In genomic region chr1:8821084-8821483, GRCh38 we compare ENCODE assay signal across 23 cellular contexts. TPM values are rescaled to one million over a fixed set of nuclear protein-coding genes. Genes with fewer than 3 reads are reported as not detected.
DNase-seq lines count a peak whose midpoint lies in the region; TF ChIP-seq lines count a peak whose summit lies in the region.
"Had no signal": no experiment of that assay in that cellular context is flagged by ENCODE, and none has a peak within 500 bp of the region (broad histone marks: within the 10 kb centered on the region; RNA-seq: fewer than 3 reads in every experiment).

No MANE protein-coding gene starts in this region.

- no peak overlapping the region for H3K9ac ChIP-seq in Loucy (ENCODE audit: low read depth, low read length, poor library complexity, severe bottlenecking)

- peaks cover 5% of the 10 kb centered on the region; the same call in 1 of the 2 replicates for H3F3A ChIP-seq in Loucy (ENCODE audit: low read depth)

- BruUV-seq in Caco-2 (replicated peaks; lab: Mats Ljungman, UMichigan) = no TSS peak

- CTCF ChIA-PET in Caco-2 (lab: Charles Lee) = no interaction called here
- CTCF ChIA-PET in activated CD4-positive, alpha-beta memory T cell treated with anti-CD3 and anti-CD28 coated beads, Interleukin-2, amount 10 ng/mL, durations not matched to agents 7 days and 5 days (lab: Charles Lee) = interaction anchor here (1.1 to 3.1 kb wide), 3 partner anchors 28 to 183 kb away, joined by 3 to 29 read pairs (median 9); no protein-coding TSS in a partner anchor

- H3K36me3 ChIP-seq in Loucy (ENCODE audit: insufficient read depth, low read length) (no peaks in the 10 kb centered on the region), Caco-2 (ENCODE audit: control insufficient read depth, insufficient read depth, low read length) (no peaks in the 10 kb centered on the region), vagina (no peaks in the 10 kb centered on the region)
- H3K36me3 ChIP-seq: brain microvascular endothelial cell, uterus had no signal

- H3K4me1 Mint-ChIP-seq in chondrocyte (ENCODE audit: low read depth) (peaks cover 37% of the 10 kb centered on the region), nephron progenitor cell (peaks cover 62% of the 10 kb centered on the region), Caco-2 (ENCODE audit: low read depth, unreplicated experiment) (peaks cover 6% of the 10 kb centered on the region)
- peaks cover 15% of the 10 kb centered on the region for H3K4me1 Mint-ChIP-seq in activated CD4-positive, alpha-beta memory T cell treated with anti-CD3 and anti-CD28 coated beads, Interleukin-2, amount 10 ng/mL, durations not matched to agents 7 days and 5 days

- H3K36me3 Mint-ChIP-seq in chondrocyte (ENCODE audit: low read depth) (no peaks in the 10 kb centered on the region), nephron progenitor cell (ENCODE audit: low read depth) (no peaks in the 10 kb centered on the region), Caco-2 (ENCODE audit: insufficient read depth, unreplicated experiment) (peaks cover 18% of the 10 kb centered on the region)
- H3K36me3 Mint-ChIP-seq in activated CD4-positive, alpha-beta memory T cell treated with anti-CD3 and anti-CD28 coated beads, Interleukin-2, amount 10 ng/mL, durations not matched to agents 7 days and 5 days (ENCODE audit: low read depth) = peaks cover 7% of the 10 kb centered on the region
- H3K36me3 Mint-ChIP-seq: memory B cell; natural killer cell treated with Interleukin-12 subunit alpha and Interleukin-12 subunit beta and Interleukin-15 and Interleukin-18, amount 100 ng/mL, for 72 hours; WTC11 had no signal

- peak overlapping the region; percentile 32 for H3K27ac Mint-ChIP-seq in chondrocyte (ENCODE audit: unreplicated experiment)
- peak overlapping the region; percentile 68 for H3K27ac Mint-ChIP-seq in nephron progenitor cell
- H3K27ac Mint-ChIP-seq in Caco-2 (ENCODE audit: unreplicated experiment) = no peak overlapping the region
- no peak overlapping the region for H3K27ac Mint-ChIP-seq in activated CD4-positive, alpha-beta memory T cell treated with anti-CD3 and anti-CD28 coated beads, Interleukin-2, amount 10 ng/mL, durations not matched to agents 7 days and 5 days
- H3K27ac Mint-ChIP-seq: activated CD8-positive, alpha-beta T cell treated with anti-CD3 and anti-CD28 coated beads, Interleukin-2, amount 10 ng/mL, durations not matched to agents 7 days and 5 days; activated naive CD8-positive, alpha-beta T cell treated with anti-CD3 and anti-CD28 coated beads, Interleukin-2, amount 50 U/mL, for 24 hours; activated T-helper 1 cell treated with anti-CD3 and anti-CD28 coated beads, Interleukin-12 subunit alpha, Interleukin-12 subunit beta, Interleukin-2, Interleukin-4 antibody, amounts not matched to agents 30 ng/mL and 10 ng/mL and 1 ng/mL, durations not matched to agents 14 hours and 24 hours and 36 hours; dendritic cell treated with granulocyte-macrophage colony-stimulating factor and Interleukin-4, amounts not matched to agents 40 ng/mL and 50 ng/mL, for 4 days; memory B cell; natural killer cell treated with Interleukin-12 subunit alpha and Interleukin-12 subunit beta and Interleukin-15 and Interleukin-18, amount 100 ng/mL, for 72 hours; T-helper 17 cell had no signal

- H3K9me3 Mint-ChIP-seq in chondrocyte (ENCODE audit: low read depth) = no peaks in the 10 kb centered on the region
- H3K9me3 Mint-ChIP-seq in nephron progenitor cell = no peaks in the 10 kb centered on the region
- H3K9me3 Mint-ChIP-seq in Caco-2 (ENCODE audit: unreplicated experiment) = no peaks in the 10 kb centered on the region
- H3K9me3 Mint-ChIP-seq in activated CD4-positive, alpha-beta memory T cell treated with anti-CD3 and anti-CD28 coated beads, Interleukin-2, amount 10 ng/mL, durations not matched to agents 7 days and 5 days = no peaks in the 10 kb centered on the region
- H3K9me3 Mint-ChIP-seq: activated naive CD8-positive, alpha-beta T cell treated with anti-CD3 and anti-CD28 coated beads, Interleukin-2, amount 50 U/mL, for 24 hours; activated T-helper 1 cell treated with anti-CD3 and anti-CD28 coated beads, Interleukin-12 subunit alpha, Interleukin-12 subunit beta, Interleukin-2, Interleukin-4 antibody, amounts not matched to agents 30 ng/mL and 10 ng/mL and 1 ng/mL, durations not matched to agents 14 hours and 24 hours and 36 hours; dendritic cell treated with granulocyte-macrophage colony-stimulating factor and Interleukin-4, amounts not matched to agents 40 ng/mL and 50 ng/mL, for 4 days; memory B cell; natural killer cell treated with Interleukin-12 subunit alpha and Interleukin-12 subunit beta and Interleukin-15 and Interleukin-18, amount 100 ng/mL, for 72 hours; WTC11 had no signal

- H3K9me2 ChIP-seq in Loucy (replicated peaks; ENCODE audit: low read depth, low read length) = no peaks in the 10 kb centered on the region

- peaks cover 10% of the 10 kb centered on the region for H4K20me1 ChIP-seq in Loucy (ENCODE audit: insufficient read depth, low read length, poor library complexity, severe bottlenecking)

- H3K79me2 ChIP-seq in Loucy (ENCODE audit: insufficient read depth, low read length) = peaks cover 13% of the 10 kb centered on the region

- no peak overlapping the region for H2AFZ ChIP-seq in Loucy (ENCODE audit: low read length)

- TF ChIP-seq POLR2A in vagina (IDR thresholded peaks at IDR 0.05) = no peak

- intact Hi-C loops in Caco-2 (cut with micrococcal nuclease; ENCODE audit: unreplicated experiment) = no loop called here
- intact Hi-C loops in vagina (cut with DNase I) = no loop called here

- H3K27me3 ChIP-seq in Loucy (ENCODE audit: insufficient read depth, low read length, poor library complexity, severe bottlenecking) (peaks cover 3% of the 10 kb centered on the region), Caco-2 (replicated peaks; ENCODE audit: control insufficient read depth, insufficient read depth, low read length) (no peaks in the 10 kb centered on the region), vagina (no peaks in the 10 kb centered on the region)
- H3K27me3 ChIP-seq: brain microvascular endothelial cell, foreskin keratinocyte, uterus had no signal

- H3K4me2 ChIP-seq in Loucy (ENCODE audit: low read depth, low read length, poor library complexity, severe bottlenecking) = peak overlapping the region; percentile 13

- H3K4me3 Mint-ChIP-seq in chondrocyte (ENCODE audit: unreplicated experiment) (no peak overlapping the region), nephron progenitor cell (no peak overlapping the region), Caco-2 (ENCODE audit: unreplicated experiment) (no peak overlapping the region)
- H3K4me3 Mint-ChIP-seq in activated CD4-positive, alpha-beta memory T cell treated with anti-CD3 and anti-CD28 coated beads, Interleukin-2, amount 10 ng/mL, durations not matched to agents 7 days and 5 days = no peak overlapping the region
- H3K4me3 Mint-ChIP-seq: activated CD8-positive, alpha-beta T cell treated with anti-CD3 and anti-CD28 coated beads, Interleukin-2, amount 10 ng/mL, durations not matched to agents 7 days and 5 days; activated naive CD8-positive, alpha-beta T cell treated with anti-CD3 and anti-CD28 coated beads, Interleukin-2, amount 50 U/mL, for 24 hours; activated T-helper 1 cell treated with anti-CD3 and anti-CD28 coated beads, Interleukin-12 subunit alpha, Interleukin-12 subunit beta, Interleukin-2, Interleukin-4 antibody, amounts not matched to agents 30 ng/mL and 10 ng/mL and 1 ng/mL, durations not matched to agents 14 hours and 24 hours and 36 hours; dendritic cell treated with granulocyte-macrophage colony-stimulating factor and Interleukin-4, amounts not matched to agents 40 ng/mL and 50 ng/mL, for 4 days; memory B cell; natural killer cell treated with Interleukin-12 subunit alpha and Interleukin-12 subunit beta and Interleukin-15 and Interleukin-18, amount 100 ng/mL, for 72 hours; T-helper 17 cell; WTC11 had no signal

- no peak overlapping the region for H3K27ac ChIP-seq in vagina
- H3K27ac ChIP-seq: brain microvascular endothelial cell, foreskin keratinocyte, uterus had no signal

- H3K4me3 ChIP-seq in Loucy (ENCODE audit: low read length, poor library complexity, severe bottlenecking) (no peak overlapping the region), Caco-2 (ENCODE audit: low read depth, low read length) (no peak overlapping the region), vagina (no peak overlapping the region)
- H3K4me3 ChIP-seq: uterus had no signal

- H3K27me3 Mint-ChIP-seq in chondrocyte (ENCODE audit: low read depth) (no peaks in the 10 kb centered on the region), nephron progenitor cell (ENCODE audit: low read depth, poor library complexity) (peaks cover 7% of the 10 kb centered on the region), Caco-2 (ENCODE audit: insufficient read depth, unreplicated experiment) (no peaks in the 10 kb centered on the region)
- peaks cover 10% of the 10 kb centered on the region for H3K27me3 Mint-ChIP-seq in activated CD4-positive, alpha-beta memory T cell treated with anti-CD3 and anti-CD28 coated beads, Interleukin-2, amount 10 ng/mL, durations not matched to agents 7 days and 5 days
- H3K27me3 Mint-ChIP-seq: activated naive CD8-positive, alpha-beta T cell treated with anti-CD3 and anti-CD28 coated beads, Interleukin-2, amount 50 U/mL, for 24 hours had no signal

- TF ChIP-seq CTCF in Loucy (conservative IDR thresholded peaks at IDR 0.05; ENCODE audit: low read length) (no peak), chondrocyte (IDR thresholded peaks at IDR 0.05) (no peak), nephron progenitor cell (IDR thresholded peaks at IDR 0.05) (no peak), Caco-2 (IDR thresholded peaks at IDR 0.05; ENCODE audit: insufficient read depth in 1 of 2, low read depth in 1 of 2, low read length in 1 of 2, severe bottlenecking in 1 of 2, unreplicated experiment in 1 of 2) (no peak), vagina (IDR thresholded peaks at IDR 0.05) (no peak)

- POLR2A ChIA-PET in Caco-2 (lab: Charles Lee) = no interaction called here
- POLR2A ChIA-PET in activated CD4-positive, alpha-beta memory T cell treated with anti-CD3 and anti-CD28 coated beads, Interleukin-2, amount 10 ng/mL, durations not matched to agents 7 days and 5 days (lab: Charles Lee) = interaction anchor here (0.9 to 1.6 kb wide), 3 partner anchors 38 to 56 kb away, joined by 3 to 6 read pairs (median 5); no protein-coding TSS in a partner anchor

- DNase-seq in NOMO-1 treated with DMSO at 0.1 percent for 48 hours (lab: John Stamatoyannopoulos, UW; ENCODE audit: unreplicated experiment) (peak; percentile 14), NOMO-1 treated with dmso at 0.1 percent for 144 hours (lab: John Stamatoyannopoulos, UW; ENCODE audit: unreplicated experiment) (no peak), chondrocyte (ENCODE audit: low spot score) (no peak), nephron progenitor cell (no peak), Caco-2 (no peak), vagina (ENCODE audit: extremely low spot score in 2 of 2) (no peak)
- no peak for DNase-seq in activated CD4-positive, alpha-beta memory T cell treated with anti-CD3 and anti-CD28 coated beads, Interleukin-2, amount 10 ng/mL, durations not matched to agents 7 days and 5 days
- DNase-seq: activated CD8-positive, alpha-beta T cell treated with anti-CD3 and anti-CD28 coated beads, Interleukin-2, amount 10 ng/mL, durations not matched to agents 7 days and 5 days; activated naive CD8-positive, alpha-beta T cell treated with anti-CD3 and anti-CD28 coated beads, Interleukin-2, amount 50 U/mL, for 24 hours; brain microvascular endothelial cell; C1 segment of cervical spinal cord; foreskin keratinocyte; hypothalamus; kidney; Right ventricle myocardium superior; T-helper 17 cell; uterus had no signal

- H3K4me1 ChIP-seq in Loucy (ENCODE audit: insufficient read depth, low read length, poor library complexity, severe bottlenecking) (peaks cover 14% of the 10 kb centered on the region), Caco-2 (no peaks in the 10 kb centered on the region), vagina (peaks cover 47% of the 10 kb centered on the region)
- H3K4me1 ChIP-seq: uterus had no signal

- H3K9me3 ChIP-seq in Loucy (ENCODE audit: insufficient read depth, low read depth, low read length) = no peaks in the 10 kb centered on the region
- H3K9me3 ChIP-seq in Caco-2 = no peaks in the 10 kb centered on the region
- H3K9me3 ChIP-seq in vagina = no peaks in the 10 kb centered on the region
- H3K9me3 ChIP-seq: uterus had no signal

RNA-seq across cellular contexts. Expression of gene RERE, which starts 3.6 kb away (rescaled TPM):
- total RNA-seq in chondrocyte (64.9 to 83.8 TPM (median 65.8 TPM) in 3 replicates), Caco-2 (2022) (85.2 and 91.1 TPM in 2 replicates), vagina (80.3 TPM)
- total RNA-seq in activated CD4-positive, alpha-beta memory T cell treated with anti-CD3 and anti-CD28 coated beads, Interleukin-2, amount 10 ng/mL, durations not matched to agents 7 days and 5 days = 100 to 1,000 TPM in 1 of 2 experiments, 10 to 100 TPM in 1; 96.6 to 101 TPM

RNA-seq across cellular contexts. Expression of gene ENO1, which starts 57.4 kb away (rescaled TPM):
- total RNA-seq in chondrocyte = 955 to 1,165 TPM (median 1,154 TPM) in 3 replicates
- total RNA-seq in Caco-2 (2022) = 934 and 1,037 TPM in 2 replicates
- 558 TPM for total RNA-seq in vagina
- 1,000 to 10,000 TPM; 2,453 to 2,472 TPM for total RNA-seq in activated CD4-positive, alpha-beta memory T cell treated with anti-CD3 and anti-CD28 coated beads, Interleukin-2, amount 10 ng/mL, durations not matched to agents 7 days and 5 days

Comparison
In these comparisons a context has a peak if more than half of its experiments do, and no peak if none do; other contexts are left out.
1. H3K27ac Mint-ChIP-seq: peak in chondrocyte (single experiment) and nephron progenitor cell (single experiment); none in Caco-2 (single experiment) and activated CD4-positive, alpha-beta memory T cell treated with anti-CD3 and anti-CD28 coated beads, Interleukin-2, amount 10 ng/mL, durations not matched to agents 7 days and 5 days (single experiment).